In genomic region chr20:62182469-62183425, GRCh38 we compare ENCODE assay signal across 8 cellular contexts. TPM values are rescaled to one million over a fixed set of nuclear protein-coding genes. Genes with fewer than 3 reads are reported as not detected.
DNase-seq lines count a peak whose midpoint lies in the region; ATAC-seq and TF ChIP-seq lines count a peak whose summit lies in the region.

Gene MTG2, plus strand, starts transcription at chr20:62183028. Its CDS starts 10,393 bp downstream, at chr20:62193421.

- no peak for TF ChIP-seq CTCF in BJ (IDR thresholded peaks at IDR 0.05; ENCODE audit: insufficient read depth, low read depth, low read length)

- H3K27ac ChIP-seq in cingulate gyrus (ENCODE audit: low read depth, low read length) (peak within 1 kb of the TSS; percentile 91), layer of hippocampus (ENCODE audit: low read depth, low read length) (peak within 1 kb of the TSS; percentile 93)

- peaks cover 5% of the 10 kb centered on the region for H3K36me3 ChIP-seq in BJ (ENCODE audit: control insufficient read depth, insufficient read depth, low read length)

- H3K4me3 ChIP-seq in BJ (ENCODE audit: low read depth, low read length), result peak within 1 kb of the TSS; percentile 98

- H3K27me3 ChIP-seq in BJ (ENCODE audit: control insufficient read depth, insufficient read depth, low read length), result no peaks in the 10 kb centered on the region
- no peaks in the 10 kb centered on the region for H3K27me3 ChIP-seq in layer of hippocampus (ENCODE audit: control insufficient read depth, insufficient read depth, low read length)

- POLR2A ChIA-PET in BJ (lab: Charles Lee), result no interaction called here

- DNase-seq in BJ (ENCODE audit: low read depth), result peak; percentile 71
- DNase-seq in NCI-H526 (lab: John Stamatoyannopoulos, UW), result peak; percentile 93 to 99
- peak; percentile 96 for DNase-seq in activated CD4-positive, alpha-beta T cell treated with anti-CD3 and anti-CD28 coated beads for 48 hours
- peak; percentile 84 to 92 (median 90) for DNase-seq in stimulated activated CD4-positive, alpha-beta T cell treated with anti-CD3 and anti-CD28 coated beads, Interleukin-1b, Interleukin-23, amount 100 ng/mL, for 24 hours (ENCODE audit: low read depth in 4 of 4, low spot score in 1 of 4)

- CTCF ChIA-PET in BJ (lab: Yijun Ruan, JAX), result no interaction called here

- ATAC-seq in GM19328 (IDR thresholded peaks at IDR 0.05; ENCODE audit: unreplicated experiment) (peak; percentile 92), HG03469 (IDR thresholded peaks at IDR 0.05; ENCODE audit: unreplicated experiment) (peak; percentile 77)

RNA-seq across cellular contexts. Expression of gene MTG2, which starts in this region (rescaled TPM):
- polyA plus RNA-seq in BJ (2011; rRNA removed), result 17.6 and 19.3 TPM in 2 replicates
- polyA minus RNA-seq in BJ (2011; rRNA and poly(A)+ RNA removed), result 9.1 and 12.5 TPM in 2 replicates

Comparison
In these comparisons a context has a peak if more than half of its experiments do, and no peak if none do; other contexts are left out.
1. Peak in every context shown above with its lines: DNase-seq, ATAC-seq, H3K4me3 ChIP-seq and H3K27ac ChIP-seq.